In genomic region chr2:43086451-43087221, GRCh38 we compare ENCODE assay signal across 9 cellular contexts.
DNase-seq lines count a peak whose midpoint lies in the region; ATAC-seq and TF ChIP-seq lines count a peak whose summit lies in the region.
"Had no signal": no experiment of that assay in that cellular context is flagged by ENCODE, and none has a peak within 500 bp of the region (broad histone marks: within the 10 kb centered on the region; RNA-seq: fewer than 3 reads in every experiment).

No MANE protein-coding gene starts in this region.

- DNase-seq in HS-27A (ENCODE audit: low read depth), result peak; percentile 99
- DNase-seq in coronary artery (ENCODE audit: low spot score), result peak; percentile 96
- DNase-seq in left lung, result peak in 1 of 2 donors; percentile 60
- DNase-seq in testis, result peak; percentile 76
- no peak for DNase-seq in activated CD4-positive, alpha-beta T cell treated with anti-CD3 and anti-CD28 coated beads for 1 hour
- DNase-seq in activated CD8-positive, alpha-beta T cell treated with anti-CD3 and anti-CD28 coated beads, Interleukin-2, amount 10 ng/mL, durations not matched to agents 7 days and 5 days, result no peak
- DNase-seq: stimulated activated CD4-positive, alpha-beta T cell treated with anti-CD3 and anti-CD28 coated beads, Interleukin-4, amount 100 ng/mL, for 24 hours had no signal

- ATAC-seq in left lung, result peak; percentile 82
- no peak for ATAC-seq in HG03378 (IDR thresholded peaks at IDR 0.05; ENCODE audit: unreplicated experiment)
- ATAC-seq in GM19452 (IDR thresholded peaks at IDR 0.05; ENCODE audit: unreplicated experiment), result no peak
- ATAC-seq in activated CD8-positive, alpha-beta T cell treated with anti-CD3 and anti-CD28 coated beads, Interleukin-2, amount 10 ng/mL, durations not matched to agents 7 days and 5 days, result no peak

- H3K4me1 ChIP-seq in left lung (peaks cover 40 to 59% of the 10 kb centered on the region in 2 donors), testis (peaks cover 56% of the 10 kb centered on the region)

- H3K27ac ChIP-seq in coronary artery, result peak overlapping the region; percentile 94 to 99
- peak overlapping the region; percentile 75 to 86 for H3K27ac ChIP-seq in left lung
- H3K27ac ChIP-seq in testis, result peak overlapping the region; percentile 85 to 93

- intact Hi-C loops in left lung (cut with DNase I) (no loop called here), testis (cut with DNase I; ENCODE audit: low total_unique reads) (no loop called here)

- H3K36me3 ChIP-seq in left lung (no peaks in the 10 kb centered on the region), testis (ENCODE audit: low read depth, missing control alignments) (no peaks in the 10 kb centered on the region)

- 45 to 51% methylated on average over 14 of the region's 14 CpGs for WGBS in testis, 2 donors

- POLR2A ChIA-PET in activated CD8-positive, alpha-beta T cell treated with anti-CD3 and anti-CD28 coated beads, Interleukin-2, amount 10 ng/mL, durations not matched to agents 7 days and 5 days (lab: Charles Lee), result no interaction called here

- no peak overlapping the region for H3K27ac Mint-ChIP-seq in activated CD8-positive, alpha-beta T cell treated with anti-CD3 and anti-CD28 coated beads, Interleukin-2, amount 10 ng/mL, durations not matched to agents 7 days and 5 days

- H3K9me3 ChIP-seq in left lung (peaks cover 0 to 10% of the 10 kb centered on the region in 2 donors), testis (no peaks in the 10 kb centered on the region)

- H3K4me1 Mint-ChIP-seq in activated CD8-positive, alpha-beta T cell treated with anti-CD3 and anti-CD28 coated beads, Interleukin-2, amount 10 ng/mL, durations not matched to agents 7 days and 5 days (ENCODE audit: low read depth), result peaks cover 2% of the 10 kb centered on the region

- no peaks in the 10 kb centered on the region for H3K27me3 Mint-ChIP-seq in activated CD8-positive, alpha-beta T cell treated with anti-CD3 and anti-CD28 coated beads, Interleukin-2, amount 10 ng/mL, durations not matched to agents 7 days and 5 days (ENCODE audit: low read depth)

- no peak overlapping the region for H3K4me3 Mint-ChIP-seq in activated CD8-positive, alpha-beta T cell treated with anti-CD3 and anti-CD28 coated beads, Interleukin-2, amount 10 ng/mL, durations not matched to agents 7 days and 5 days

- H3K4me3 ChIP-seq in coronary artery (peak overlapping the region; percentile 50), left lung (no peak overlapping the region), testis (no peak overlapping the region)

- CTCF ChIA-PET in activated CD8-positive, alpha-beta T cell treated with anti-CD3 and anti-CD28 coated beads, Interleukin-2, amount 10 ng/mL, durations not matched to agents 7 days and 5 days (lab: Charles Lee), result no interaction called here

- TF ChIP-seq CTCF in coronary artery (IDR thresholded peaks at IDR 0.05) (no peak), left lung (IDR thresholded peaks at IDR 0.05) (no peak), testis (IDR thresholded peaks at IDR 0.05) (no peak)

- H3K36me3 Mint-ChIP-seq in activated CD8-positive, alpha-beta T cell treated with anti-CD3 and anti-CD28 coated beads, Interleukin-2, amount 10 ng/mL, durations not matched to agents 7 days and 5 days (ENCODE audit: low read depth), result no peaks in the 10 kb centered on the region

- H3K9me3 Mint-ChIP-seq in activated CD8-positive, alpha-beta T cell treated with anti-CD3 and anti-CD28 coated beads, Interleukin-2, amount 10 ng/mL, durations not matched to agents 7 days and 5 days (ENCODE audit: insufficient read depth), result no peaks in the 10 kb centered on the region

- no peak for TF ChIP-seq POLR2A in testis (IDR thresholded peaks at IDR 0.05)

- H3K27me3 ChIP-seq in left lung, result no peaks in the 10 kb centered on the region
- no peaks in the 10 kb centered on the region for H3K27me3 ChIP-seq in testis

Comparison
In these comparisons a context has a peak if more than half of its experiments do, and no peak if none do; other contexts are left out.
1. DNase-seq: peak in HS-27A (single experiment), coronary artery (single experiment) and testis (single experiment); none in activated CD4-positive, alpha-beta T cell treated with anti-CD3 and anti-CD28 coated beads for 1 hour (single experiment) and activated CD8-positive, alpha-beta T cell treated with anti-CD3 and anti-CD28 coated beads, Interleukin-2, amount 10 ng/mL, durations not matched to agents 7 days and 5 days (single experiment).
2. Peak in every context shown above with its lines, with median percentiles within 50 percentile points of each other: H3K27ac ChIP-seq.